9 cellular contexts compared by ENCODE assay signal in genomic region chr3:141302364-141303141, GRCh38.
A peak's percentile ranks its signal among the peaks of the same experiment; 100 is the strongest.
DNase-seq lines count a peak whose midpoint lies in the region; ATAC-seq, FAIRE-seq and TF ChIP-seq lines count a peak whose summit lies in the region.
"Had no signal": no experiment of that assay in that cellular context is flagged by ENCODE, and none has a peak within 500 bp of the region (broad histone marks: within the 10 kb centered on the region; RNA-seq: fewer than 3 reads in every experiment).

No MANE protein-coding gene starts in this region.

- peak overlapping the region; percentile 62 to 76 for H3K27ac ChIP-seq in breast epithelium
- H3K27ac ChIP-seq in keratinocyte (ENCODE audit: control insufficient read depth, insufficient read depth, low read length): no peak overlapping the region
- H3K27ac ChIP-seq in colonic mucosa: no peak overlapping the region

- H3K4me1 ChIP-seq in breast epithelium: no peaks in the 10 kb centered on the region
- peaks cover 17% of the 10 kb centered on the region for H3K4me1 ChIP-seq in keratinocyte (ENCODE audit: control insufficient read depth, extremely low read depth, insufficient read depth, low read length)
- no peaks in the 10 kb centered on the region for H3K4me1 ChIP-seq in colonic mucosa

- H3K9me3 ChIP-seq in breast epithelium: no peaks in the 10 kb centered on the region
- no peaks in the 10 kb centered on the region for H3K9me3 ChIP-seq in keratinocyte (ENCODE audit: control insufficient read depth, low read depth, low read length)
- no peaks in the 10 kb centered on the region for H3K9me3 ChIP-seq in colonic mucosa

- TF ChIP-seq POLR2A in breast epithelium (IDR thresholded peaks at IDR 0.05): no peak

- H3K9me1 ChIP-seq in keratinocyte (ENCODE audit: control insufficient read depth, extremely low read depth, insufficient read depth, low read length): no peaks in the 10 kb centered on the region

- no peak overlapping the region for H3K4me3 ChIP-seq in Jurkat, Clone E6-1 (ENCODE audit: low read length)
- H3K4me3 ChIP-seq in breast epithelium (no peak overlapping the region), keratinocyte (ENCODE audit: control insufficient read depth in 2 of 3, extremely low read depth in 1 of 3, insufficient read depth in 2 of 3, low read depth in 1 of 3, low read length in 3 of 3) (no peak overlapping the region), H7 (ENCODE audit: insufficient read depth, low read depth, low read length) (no peak overlapping the region), colonic mucosa (no peak overlapping the region)

- intact Hi-C loops in breast epithelium (cut with DNase I; ENCODE audit: low total_unique reads): loop anchor here (10.0 kb wide), 1 partner anchor 262 kb away; no protein-coding TSS in a partner anchor
- intact Hi-C loops in colonic mucosa (cut with DNase I): no loop called here

- H3K36me3 ChIP-seq in breast epithelium (no peaks in the 10 kb centered on the region), keratinocyte (ENCODE audit: control insufficient read depth in 2 of 2, extremely low read depth in 1 of 2, insufficient read depth in 2 of 2, low read length in 2 of 2) (no peaks in the 10 kb centered on the region), H7 (replicated peaks; ENCODE audit: control insufficient read depth, insufficient read depth, low read length) (no peaks in the 10 kb centered on the region), colonic mucosa (no peaks in the 10 kb centered on the region)

- H3K4me2 ChIP-seq in keratinocyte (ENCODE audit: control insufficient read depth, extremely low read depth, insufficient read depth, low read depth, low read length): no peak overlapping the region

- H3K27me3 ChIP-seq in breast epithelium (no peaks in the 10 kb centered on the region), keratinocyte (ENCODE audit: control insufficient read depth, extremely low read depth, insufficient read depth, low read length) (no peaks in the 10 kb centered on the region), H7 (ENCODE audit: control insufficient read depth, insufficient read depth, low read length) (no peaks in the 10 kb centered on the region), colonic mucosa (no peaks in the 10 kb centered on the region)

- H3K9ac ChIP-seq in keratinocyte (ENCODE audit: control insufficient read depth, extremely low read depth, insufficient read depth, low read length) (no peak overlapping the region), colonic mucosa (ENCODE audit: low read depth in 2 of 2, low read length in 2 of 2) (no peak overlapping the region)

- no peaks in the 10 kb centered on the region for H3K79me2 ChIP-seq in keratinocyte (ENCODE audit: control insufficient read depth, insufficient read depth, low read length)

- no peak for FAIRE-seq in keratinocyte (lab: Jason Lieb, UNC)
- FAIRE-seq: HTR-8/SVneo had no signal

- peak; percentile 52 for DNase-seq in AG08396 (ENCODE audit: low spot score)
- DNase-seq in Jurkat, Clone E6-1 (ENCODE audit: low read depth, low spot score): peak; percentile 52
- DNase-seq in breast epithelium (ENCODE audit: low spot score in 2 of 2): peak in 1 of 2 donors; percentile 52
- DNase-seq in keratinocyte (ENCODE audit: low read depth, low spot score): peak; percentile 55
- DNase-seq in activated CD4-positive, alpha-beta T cell treated with anti-CD3 and anti-CD28 coated beads, Interleukin-2, amount 50 U/mL, for 1 hour: no peak
- no peak for DNase-seq in H7
- DNase-seq in colonic mucosa: no peak

- no peaks in the 10 kb centered on the region for H4K20me1 ChIP-seq in keratinocyte (ENCODE audit: control insufficient read depth, extremely low read depth, insufficient read depth, low read length)

- TF ChIP-seq CTCF in breast epithelium (IDR thresholded peaks at IDR 0.05) (no peak), keratinocyte (optimal IDR thresholded peaks at IDR 0.05 in 1 of 3, IDR thresholded peaks at IDR 0.05 in 1 of 3, conservative IDR thresholded peaks at IDR 0.05 in 1 of 3; ENCODE audit: extremely low read depth in 1 of 3, insufficient read depth in 2 of 3, low read length in 3 of 3) (peak in 2 of 3 experiments; percentile 6 to 48), colonic mucosa (IDR thresholded peaks at IDR 0.05) (no peak)

- H2AFZ ChIP-seq in keratinocyte (ENCODE audit: control insufficient read depth, low read length): peak overlapping the region; percentile 45

- no peak for ATAC-seq in HG03457 (IDR thresholded peaks at IDR 0.05; ENCODE audit: unreplicated experiment)

- dilution Hi-C loops in keratinocyte (cut with MboI; ENCODE audit: extremely low pct_ligation_motif_present, low sequenced_read_pairs): no loop called here

Comparison
In these comparisons a context has a peak if more than half of its experiments do, and no peak if none do; other contexts are left out.
1. DNase-seq: peak in AG08396 (single experiment), Jurkat, Clone E6-1 (single experiment) and keratinocyte (single experiment); none in activated CD4-positive, alpha-beta T cell treated with anti-CD3 and anti-CD28 coated beads, Interleukin-2, amount 50 U/mL, for 1 hour (single experiment), H7 (single experiment) and colonic mucosa (single experiment).
2. H3K27ac ChIP-seq: peak in breast epithelium (2 of 2); none in keratinocyte (single experiment) and colonic mucosa (single experiment).
3. CTCF ChIP-seq: peak in keratinocyte (2 of 3); none in breast epithelium (0 of 3) and colonic mucosa (single experiment).